In the genomic region with DNA sequence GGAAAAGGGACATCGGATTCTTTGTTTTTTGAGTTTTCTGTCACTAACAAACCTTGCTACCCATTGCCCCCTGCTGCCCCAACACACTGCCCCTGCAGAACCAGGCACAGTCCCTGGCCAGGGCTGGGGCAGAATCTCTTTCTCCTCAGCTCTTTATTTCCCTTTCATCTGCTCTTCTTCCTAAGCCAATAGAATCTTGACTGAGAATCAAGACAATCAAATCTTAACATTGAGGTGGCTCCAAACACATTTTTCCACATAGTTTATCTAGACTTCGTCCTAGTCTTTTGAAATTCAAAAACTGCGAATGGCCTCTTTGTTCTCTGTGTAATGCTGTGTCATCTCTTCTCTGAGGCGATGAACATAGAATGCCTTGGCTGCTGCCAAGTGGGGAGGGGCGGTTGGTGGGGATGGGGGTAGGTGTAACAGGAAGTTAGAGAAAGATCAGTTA, we compare ENCODE assay signal across 23 cellular contexts. TPM values are rescaled to one million over a fixed set of nuclear protein-coding genes. Genes with fewer than 3 reads are reported as not detected.
A peak's percentile ranks its signal among the peaks of the same experiment; 100 is the strongest.
DNase-seq lines count a peak whose midpoint lies in the region; ATAC-seq and TF ChIP-seq lines count a peak whose summit lies in the region.
"Had no signal": no experiment of that assay in that cellular context is flagged by ENCODE, and none has a peak within 500 bp of the region (broad histone marks: within the 10 kb centered on the region; RNA-seq: fewer than 3 reads in every experiment).

No MANE protein-coding gene starts in this region.

- H3K4me2 ChIP-seq in neural progenitor cell, result no peak overlapping the region

- H3K79me2 ChIP-seq in neural progenitor cell (ENCODE audit: low read depth), result no peaks in the 10 kb centered on the region

- H3K36me3 ChIP-seq in neural progenitor cell, result no peaks in the 10 kb centered on the region
- H3K36me3 ChIP-seq: prostate gland, tibial artery had no signal

- H3K27ac Mint-ChIP-seq in neural progenitor cell, result no peak overlapping the region
- H3K27ac Mint-ChIP-seq in activated CD4-positive, alpha-beta T cell treated with anti-CD3 and anti-CD28 coated beads, Interleukin-2, amount 10 ng/mL, durations not matched to agents 24 days and 14 days, result no peak overlapping the region
- H3K27ac Mint-ChIP-seq: activated CD8-positive, alpha-beta T cell treated with anti-CD3 and anti-CD28 coated beads, Interleukin-2, amount 10 ng/mL, durations not matched to agents 7 days and 5 days; activated naive CD8-positive, alpha-beta T cell treated with anti-CD3 and anti-CD28 coated beads, Interleukin-2, amount 10 ng/mL, durations not matched to agents 7 days and 5 days; CD4-positive, CD25-positive, alpha-beta regulatory T cell; stimulated activated naive CD8-positive, alpha-beta T cell treated with anti-CD3 and anti-CD28 coated beads, Interleukin-15, Interleukin-2, amounts not matched to agents 100 ng/mL and 50 ng/mL, for 24 hours; T-cell had no signal

- no peak overlapping the region for H3K27ac ChIP-seq in neural progenitor cell
- H3K27ac ChIP-seq: epithelial cell of prostate, GM23248, prostate gland, tibial artery had no signal

- H3K4me3 Mint-ChIP-seq in neural progenitor cell, result no peak overlapping the region
- H3K4me3 Mint-ChIP-seq in activated CD4-positive, alpha-beta T cell treated with anti-CD3 and anti-CD28 coated beads, Interleukin-2, amount 10 ng/mL, durations not matched to agents 24 days and 14 days, result no peak overlapping the region
- H3K4me3 Mint-ChIP-seq: activated CD8-positive, alpha-beta T cell treated with anti-CD3 and anti-CD28 coated beads, Interleukin-2, amount 10 ng/mL, durations not matched to agents 7 days and 5 days; activated naive CD8-positive, alpha-beta T cell treated with anti-CD3 and anti-CD28 coated beads, Interleukin-2, amount 10 ng/mL, durations not matched to agents 7 days and 5 days; CD4-positive, CD25-positive, alpha-beta regulatory T cell; stimulated activated naive CD8-positive, alpha-beta T cell treated with anti-CD3 and anti-CD28 coated beads, Interleukin-15, Interleukin-2, amounts not matched to agents 100 ng/mL and 50 ng/mL, for 24 hours; T-cell had no signal

- intact Hi-C loops in activated CD4-positive, alpha-beta T cell treated with anti-CD3 and anti-CD28 coated beads, Interleukin-2, amount 10 ng/mL, durations not matched to agents 24 days and 14 days (cut with micrococcal nuclease), result no loop called here

- no peaks in the 10 kb centered on the region for H3K27me3 Mint-ChIP-seq in neural progenitor cell (ENCODE audit: insufficient read depth, low read depth)
- no peaks in the 10 kb centered on the region for H3K27me3 Mint-ChIP-seq in activated CD4-positive, alpha-beta T cell treated with anti-CD3 and anti-CD28 coated beads, Interleukin-2, amount 10 ng/mL, durations not matched to agents 24 days and 14 days
- H3K27me3 Mint-ChIP-seq: activated naive CD8-positive, alpha-beta T cell treated with anti-CD3 and anti-CD28 coated beads, Interleukin-2, amount 10 ng/mL, durations not matched to agents 7 days and 5 days; stimulated activated naive CD8-positive, alpha-beta T cell treated with anti-CD3 and anti-CD28 coated beads, Interleukin-15, Interleukin-2, amounts not matched to agents 100 ng/mL and 50 ng/mL, for 24 hours; T-cell had no signal

- no peaks in the 10 kb centered on the region for H3K9me3 ChIP-seq in neural progenitor cell (ENCODE audit: low read depth)
- H3K9me3 ChIP-seq: prostate gland, tibial artery had no signal

- no peaks in the 10 kb centered on the region for H3K9me3 Mint-ChIP-seq in neural progenitor cell
- H3K9me3 Mint-ChIP-seq in activated CD4-positive, alpha-beta T cell treated with anti-CD3 and anti-CD28 coated beads, Interleukin-2, amount 10 ng/mL, durations not matched to agents 24 days and 14 days, result no peaks in the 10 kb centered on the region

- peaks cover 7% of the 10 kb centered on the region for H3K4me1 Mint-ChIP-seq in neural progenitor cell
- H3K4me1 Mint-ChIP-seq in activated CD4-positive, alpha-beta T cell treated with anti-CD3 and anti-CD28 coated beads, Interleukin-2, amount 10 ng/mL, durations not matched to agents 24 days and 14 days, result no peaks in the 10 kb centered on the region
- H3K4me1 Mint-ChIP-seq: activated naive CD8-positive, alpha-beta T cell treated with anti-CD3 and anti-CD28 coated beads, Interleukin-2, amount 10 ng/mL, durations not matched to agents 7 days and 5 days; CD4-positive, CD25-positive, alpha-beta regulatory T cell; T-cell had no signal

- H2AFZ ChIP-seq in neural progenitor cell (replicated peaks), result peak overlapping the region; percentile 86
- H2AFZ ChIP-seq: GM23248 had no signal

- H3K36me3 Mint-ChIP-seq in neural progenitor cell, result no peaks in the 10 kb centered on the region
- no peaks in the 10 kb centered on the region for H3K36me3 Mint-ChIP-seq in activated CD4-positive, alpha-beta T cell treated with anti-CD3 and anti-CD28 coated beads, Interleukin-2, amount 10 ng/mL, durations not matched to agents 24 days and 14 days (ENCODE audit: low read depth)
- H3K36me3 Mint-ChIP-seq: activated naive CD8-positive, alpha-beta T cell treated with anti-CD3 and anti-CD28 coated beads, Interleukin-2, amount 10 ng/mL, durations not matched to agents 7 days and 5 days; CD4-positive, CD25-positive, alpha-beta regulatory T cell; T-cell had no signal

- no peaks in the 10 kb centered on the region for H3K4me1 ChIP-seq in neural progenitor cell
- H3K4me1 ChIP-seq: prostate gland, tibial artery had no signal

- no peaks in the 10 kb centered on the region for H3F3A ChIP-seq in neural progenitor cell (ENCODE audit: low read depth)

- TF ChIP-seq CTCF in fibroblast of mammary gland (conservative IDR thresholded peaks at IDR 0.05; ENCODE audit: control insufficient read depth, insufficient read depth, low read depth, low read length) (no peak), neural progenitor cell (IDR thresholded peaks at IDR 0.05) (no peak)

- no peak overlapping the region for H3K4me3 ChIP-seq in fibroblast of mammary gland (ENCODE audit: control insufficient read depth, low read depth, low read length)
- no peak overlapping the region for H3K4me3 ChIP-seq in neural progenitor cell
- H3K4me3 ChIP-seq: GM23248, prostate gland, tibial artery had no signal

- H4K20me1 ChIP-seq in neural progenitor cell (ENCODE audit: low read depth), result no peaks in the 10 kb centered on the region

- H3K27me3 ChIP-seq in neural progenitor cell, result no peaks in the 10 kb centered on the region
- H3K27me3 ChIP-seq: tibial artery had no signal

- H3K9ac ChIP-seq in neural progenitor cell, result no peak overlapping the region
- H3K9ac ChIP-seq: GM23248 had no signal

- DNase-seq in ELF-1 (ENCODE audit: low read depth, low spot score) (peak; percentile 50), RPMI8226 (peak; percentile 6), fibroblast of mammary gland (ENCODE audit: low read depth) (peak; percentile 53), neural progenitor cell (ENCODE audit: low spot score) (no peak), SK-N-DZ (ENCODE audit: low spot score) (no peak), NAMALWA (ENCODE audit: low spot score) (no peak)
- no peak for DNase-seq in activated CD4-positive, alpha-beta T cell treated with anti-CD3 and anti-CD28 coated beads, Interleukin-2, amount 10 ng/mL, durations not matched to agents 24 days and 14 days
- DNase-seq: activated CD8-positive, alpha-beta T cell treated with anti-CD3 and anti-CD28 coated beads, Interleukin-2, amount 10 ng/mL, durations not matched to agents 7 days and 5 days; activated effector memory CD4-positive, alpha-beta T cell treated with anti-CD3 and anti-CD28 coated beads, Interleukin-2, amount 50 U/mL, for 16 hours; activated naive CD8-positive, alpha-beta T cell treated with anti-CD3 and anti-CD28 coated beads, Interleukin-2, amount 10 ng/mL, durations not matched to agents 7 days and 5 days; CD4-positive, CD25-positive, alpha-beta regulatory T cell; EL; GM23248; left cardiac atrium; NCI-H2029 treated with DMSO at 0.1 percent for 48 hours; T-cell; tibial artery had no signal

- ATAC-seq in activated CD4-positive, CD25-positive, alpha-beta regulatory T cell treated with anti-CD3 and anti-CD28 coated beads, Interleukin-2, amount 50 U/mL, for 24 hours, result no peak
- ATAC-seq: activated CD8-positive, alpha-beta T cell treated with anti-CD3 and anti-CD28 coated beads, Interleukin-2, amount 10 ng/mL, durations not matched to agents 7 days and 5 days; left cardiac atrium; T-cell had no signal

RNA-seq across cellular contexts. Expression of a gene that starts 16.1 kb away (rescaled TPM):
- total RNA-seq in neural progenitor cell (ENCODE audit: low replicate concordance), result 4.3 and 6.0 TPM in 2 replicates
- not detected in 2 replicates for total RNA-seq in activated CD4-positive, alpha-beta T cell treated with anti-CD3 and anti-CD28 coated beads, Interleukin-2, amount 10 ng/mL, durations not matched to agents 24 days and 14 days
- polyA plus RNA-seq in SK-N-DZ (2014; cell fraction: cytosol; rRNA removed), result not detected in 2 replicates
- polyA plus RNA-seq in SK-N-DZ (2014; cell fraction: nucleus; rRNA removed), result not detected in 2 replicates
- total RNA-seq: activated CD8-positive, alpha-beta T cell treated with anti-CD3 and anti-CD28 coated beads, Interleukin-2, amount 10 ng/mL, durations not matched to agents 7 days and 5 days; activated naive CD8-positive, alpha-beta T cell treated with anti-CD3 and anti-CD28 coated beads, Interleukin-2, amount 10 ng/mL, durations not matched to agents 7 days and 5 days; CD4-positive, CD25-positive, alpha-beta regulatory T cell; lung microvascular endothelial cell; MCF 10A; T-cell had no signal

Comparison
In these comparisons a context has a peak if more than half of its experiments do, and no peak if none do; other contexts are left out.
1. DNase-seq: peak in ELF-1 (single experiment), RPMI8226 (single experiment) and fibroblast of mammary gland (single experiment); none in neural progenitor cell (single experiment), activated CD4-positive, alpha-beta T cell treated with anti-CD3 and anti-CD28 coated beads, Interleukin-2, amount 10 ng/mL, durations not matched to agents 24 days and 14 days (single experiment), SK-N-DZ (single experiment) and NAMALWA (single experiment).